In the genomic region with DNA sequence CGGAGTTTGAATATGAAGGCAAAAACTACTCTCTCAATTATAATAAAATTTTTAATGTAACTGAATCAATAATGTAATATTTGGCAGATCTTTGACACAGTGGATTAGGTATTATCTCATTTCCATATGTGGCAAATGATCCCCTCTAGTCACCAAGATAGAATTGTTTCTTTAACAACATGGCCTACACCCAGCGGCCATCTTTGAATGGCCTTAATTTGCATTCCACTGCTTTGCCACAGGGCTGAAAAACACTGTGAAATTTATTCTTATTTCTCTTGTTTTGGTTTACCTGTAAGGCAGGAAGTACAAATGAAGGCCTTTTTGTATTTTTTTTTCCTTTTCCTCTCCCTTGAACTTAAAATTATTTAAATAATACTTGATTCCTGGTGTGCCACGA, we compare ENCODE assay signal across 12 cellular contexts.
DNase-seq lines count a peak whose midpoint lies in the region; ATAC-seq and TF ChIP-seq lines count a peak whose summit lies in the region.
"Had no signal": no experiment of that assay in that cellular context is flagged by ENCODE, and none has a peak within 500 bp of the region (broad histone marks: within the 10 kb centered on the region; RNA-seq: fewer than 3 reads in every experiment).

No MANE protein-coding gene starts in this region.

- H3K27ac Mint-ChIP-seq in MCF 10A (ENCODE audit: low read depth, unreplicated experiment) (peak overlapping the region; percentile 86), T-helper 17 cell (peak overlapping the region; percentile 54), progenitor cell of endocrine pancreas (peak overlapping the region; percentile 49)
- H3K27ac Mint-ChIP-seq: IgD-negative memory B cell had no signal

- POLR2A ChIA-PET in MCF 10A (lab: Yijun Ruan, JAX) = interaction anchor here (0.6 to 3.4 kb wide), 8 partner anchors 177 to 266 kb away, joined by 3 to 33 read pairs (median 4); a partner anchor contains a TSS

- H3K4me1 Mint-ChIP-seq in MCF 10A (ENCODE audit: insufficient read depth, unreplicated experiment) (peaks cover 8% of the 10 kb centered on the region), T-helper 17 cell (peaks cover 4% of the 10 kb centered on the region), progenitor cell of endocrine pancreas (ENCODE audit: low read depth) (peaks cover 22% of the 10 kb centered on the region)

- no peak overlapping the region for H2BK15ac ChIP-seq in mesendoderm (replicated peaks; ENCODE audit: low read depth)

- no peak overlapping the region for H3K4ac ChIP-seq in mesendoderm (ENCODE audit: low read depth, low read length)

- dilution Hi-C loops in mammary epithelial cell (cut with HindIII; ENCODE audit: low sequenced_read_pairs) = no loop called here

- intact Hi-C loops in MCF 10A (cut with micrococcal nuclease) (no loop called here), mammary epithelial cell (cut with micrococcal nuclease) (no loop called here)

- no peak overlapping the region for H2BK5ac ChIP-seq in mesendoderm (ENCODE audit: low read length)

- no peak overlapping the region for H3K4me3 Mint-ChIP-seq in MCF 10A (ENCODE audit: unreplicated experiment)
- no peak overlapping the region for H3K4me3 Mint-ChIP-seq in T-helper 17 cell
- no peak overlapping the region for H3K4me3 Mint-ChIP-seq in progenitor cell of endocrine pancreas (ENCODE audit: low read depth)
- H3K4me3 Mint-ChIP-seq: CD4-positive, CD25-positive, alpha-beta regulatory T cell; IgD-negative memory B cell had no signal

- DNase-seq in MCF 10A (ENCODE audit: unreplicated experiment) (no peak), mammary epithelial cell (no peak), T-helper 17 cell (no peak), progenitor cell of endocrine pancreas (ENCODE audit: low spot score, unreplicated experiment) (no peak), mesendoderm (no peak), hypothalamus (lab: John Stamatoyannopoulos, UW) (no peak), AML-193 (lab: John Stamatoyannopoulos, UW) (no peak)

- H3K9me3 ChIP-seq in mammary epithelial cell (replicated peaks; ENCODE audit: insufficient read depth, low read length) (no peaks in the 10 kb centered on the region), T-helper 17 cell (ENCODE audit: control insufficient read depth, low read length, poor library complexity, severe bottlenecking) (no peaks in the 10 kb centered on the region)
- H3K9me3 ChIP-seq: HAP-1, Peyer's patch had no signal

- no peak overlapping the region for H4K5ac ChIP-seq in mesendoderm (ENCODE audit: low read length)

- H3K36me3 ChIP-seq in mammary epithelial cell (ENCODE audit: insufficient read depth, low read length) (peaks cover 10% of the 10 kb centered on the region), mesendoderm (ENCODE audit: control insufficient read depth, insufficient read depth, low read length) (no peaks in the 10 kb centered on the region)

- no peak overlapping the region for H3K23ac ChIP-seq in mesendoderm (ENCODE audit: low read length)

- H3K4me2 ChIP-seq in mammary epithelial cell (ENCODE audit: insufficient read depth, low read depth, low read length) (no peak overlapping the region), mesendoderm (ENCODE audit: low read length) (no peak overlapping the region)

- H3K27me3 ChIP-seq in mammary epithelial cell (ENCODE audit: insufficient read depth, low read length) (no peaks in the 10 kb centered on the region), mesendoderm (ENCODE audit: insufficient read depth, low read length, poor library complexity) (no peaks in the 10 kb centered on the region)
- H3K27me3 ChIP-seq: Peyer's patch had no signal

- H3K4me3 ChIP-seq in mammary epithelial cell (replicated peaks in 1 of 3; ENCODE audit: insufficient read depth in 1 of 3, low read depth in 2 of 3, low read length in 3 of 3) (no peak overlapping the region), mesendoderm (ENCODE audit: low read length) (no peak overlapping the region)
- H3K4me3 ChIP-seq: HAP-1, Peyer's patch had no signal

- TF ChIP-seq EP300 in Ishikawa (IDR thresholded peaks at IDR 0.05; ENCODE audit: borderline replicate concordance) = no peak

- TF ChIP-seq CTCF in MCF 10A (IDR thresholded peaks at IDR 0.05; ENCODE audit: unreplicated experiment) (no peak), mammary epithelial cell (conservative IDR thresholded peaks at IDR 0.05 in 1 of 2, IDR thresholded peaks at IDR 0.05 in 1 of 2; ENCODE audit: extremely low read depth in 1 of 2, insufficient read depth in 1 of 2, low read depth in 1 of 2, low read length in 2 of 2) (no peak), progenitor cell of endocrine pancreas (IDR thresholded peaks at IDR 0.05; ENCODE audit: unreplicated experiment) (no peak)

- H3K4me1 ChIP-seq in mammary epithelial cell (ENCODE audit: insufficient read depth, low read length) = no peaks in the 10 kb centered on the region
- no peaks in the 10 kb centered on the region for H3K4me1 ChIP-seq in mesendoderm (ENCODE audit: control insufficient read depth, low read depth, low read length)
- H3K4me1 ChIP-seq: HAP-1, Peyer's patch had no signal

- H3K27ac ChIP-seq in mammary epithelial cell (ENCODE audit: insufficient read depth, low read depth, low read length) (no peak overlapping the region), mesendoderm (ENCODE audit: low read depth, low read length) (no peak overlapping the region)
- H3K27ac ChIP-seq: Peyer's patch had no signal

- H2BK120ac ChIP-seq in mesendoderm (ENCODE audit: low read depth, low read length) = no peak overlapping the region

- no peak overlapping the region for H3K18ac ChIP-seq in mesendoderm (ENCODE audit: low read length)

- no peak for TF ChIP-seq RAD21 in Ishikawa (IDR thresholded peaks at IDR 0.05; ENCODE audit: low read depth)

- in situ Hi-C loops in mammary epithelial cell (cut with MboI; ENCODE audit: low sequenced_read_pairs in 2 of 2) = loop anchor here in 1 of 2 donors (5.0 kb wide), 1 partner anchor 217 kb away; no protein-coding TSS in a partner anchor

- H3K9ac ChIP-seq in mammary epithelial cell (ENCODE audit: insufficient read depth, low read length) (no peak overlapping the region), mesendoderm (ENCODE audit: low read length) (no peak overlapping the region)

- H3K56ac ChIP-seq in mesendoderm (ENCODE audit: low read length) = no peak overlapping the region

- 64% methylated on average over 3 of the region's 3 CpGs for WGBS in mammary epithelial cell (ENCODE audit: low coverage, missing lambda C conversion rate)
- no CpG with 5 or more reads among the region's 3 CpGs for WGBS in mesendoderm (ENCODE audit: extremely low coverage, insufficient coverage, low lambda C conversion rate)

- CTCF ChIA-PET in MCF 10A (lab: Yijun Ruan, JAX) = interaction anchor here (0.5 to 9.1 kb wide), 46 partner anchors 9 to 421 kb away, joined by 3 to 107 read pairs (median 4); a partner anchor contains a TSS
- CTCF ChIA-PET in mammary epithelial cell (lab: Charles Lee; ENCODE audit: low non-redundant PET) = interaction anchor here (0.6 to 2.0 kb wide), 3 partner anchors 211 to 266 kb away, joined by 5 to 61 read pairs (median 21); a partner anchor contains a TSS

- peaks cover 39% of the 10 kb centered on the region for H3K36me3 Mint-ChIP-seq in MCF 10A (ENCODE audit: insufficient read depth, unreplicated experiment)
- H3K36me3 Mint-ChIP-seq in T-helper 17 cell (ENCODE audit: low read depth) = no peaks in the 10 kb centered on the region
- H3K36me3 Mint-ChIP-seq in progenitor cell of endocrine pancreas (ENCODE audit: insufficient read depth) = peaks cover 22% of the 10 kb centered on the region
- H3K36me3 Mint-ChIP-seq: IgD-negative memory B cell had no signal

- BruUV-seq in MCF 10A (replicated peaks; lab: Mats Ljungman, UMichigan) (no TSS peak), mammary epithelial cell (replicated peaks; lab: Mats Ljungman, UMichigan) (no TSS peak)

- H4K8ac ChIP-seq in mesendoderm (ENCODE audit: low read depth, low read length) = no peak overlapping the region

- no peak for ATAC-seq in T-helper 17 cell

- H4K20me1 ChIP-seq in mammary epithelial cell (ENCODE audit: insufficient read depth, low read length) = no peaks in the 10 kb centered on the region

- H2AFZ ChIP-seq in mammary epithelial cell (ENCODE audit: low read depth, low read length) = no peak overlapping the region

- no peak overlapping the region for H2AK5ac ChIP-seq in mesendoderm (ENCODE audit: low read length)

- H3K27me3 Mint-ChIP-seq in MCF 10A (ENCODE audit: insufficient read depth, unreplicated experiment) = no peaks in the 10 kb centered on the region
- H3K27me3 Mint-ChIP-seq in T-helper 17 cell = no peaks in the 10 kb centered on the region
- no peaks in the 10 kb centered on the region for H3K27me3 Mint-ChIP-seq in progenitor cell of endocrine pancreas
- H3K27me3 Mint-ChIP-seq: CD4-positive, CD25-positive, alpha-beta regulatory T cell; IgD-negative memory B cell had no signal

- H3K9me3 Mint-ChIP-seq in MCF 10A (ENCODE audit: unreplicated experiment) (no peaks in the 10 kb centered on the region), progenitor cell of endocrine pancreas (ENCODE audit: low read depth) (no peaks in the 10 kb centered on the region)
- H3K9me3 Mint-ChIP-seq: CD4-positive, CD25-positive, alpha-beta regulatory T cell; IgD-negative memory B cell had no signal

- H3K79me2 ChIP-seq in mammary epithelial cell (ENCODE audit: insufficient read depth, low read length) = no peaks in the 10 kb centered on the region
- H3K79me2 ChIP-seq in mesendoderm (ENCODE audit: control insufficient read depth, insufficient read depth, low read length) = no peaks in the 10 kb centered on the region

- no peaks in the 10 kb centered on the region for H3K79me1 ChIP-seq in mesendoderm (ENCODE audit: low read length)

TF ChIP-seq in Ishikawa, 13 proteins besides CTCF, POLR2A, EP300 and RAD21:
- TF ChIP-seq YY1 (IDR thresholded peaks at IDR 0.05; ENCODE audit: low read depth) (0 out of 2 replicates have a peak, but pooled peaks have one; percentile 40), FOXM1 (IDR thresholded peaks at IDR 0.05; ENCODE audit: borderline replicate concordance, low read depth) (no peak)
